8 cellular contexts compared by ENCODE assay signal in the genomic region with DNA sequence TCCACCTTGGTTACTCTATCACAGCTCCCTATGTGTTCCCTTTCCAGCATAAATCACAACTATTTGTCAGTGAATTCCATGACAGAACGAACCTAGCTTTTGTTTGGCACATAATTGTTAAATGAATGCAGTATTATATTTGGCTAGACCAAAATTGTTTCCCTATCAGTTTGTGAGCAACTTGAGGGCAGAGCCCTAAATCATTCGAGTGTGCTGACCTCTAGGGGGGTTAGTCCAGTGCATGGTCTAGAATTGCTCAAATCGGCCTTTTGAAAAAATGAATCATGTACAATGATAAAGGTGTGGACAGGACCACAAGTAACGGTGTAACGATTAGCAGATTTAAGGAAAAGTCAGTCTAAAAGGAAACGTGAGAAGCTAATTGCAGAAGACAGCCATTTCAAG. TPM values are rescaled to one million over a fixed set of nuclear protein-coding genes. Genes with fewer than 3 reads are reported as not detected.
DNase-seq lines count a peak whose midpoint lies in the region; ATAC-seq and TF ChIP-seq lines count a peak whose summit lies in the region.

No MANE protein-coding gene starts in this region.

- TF ChIP-seq POLR2A in upper lobe of left lung (IDR thresholded peaks at IDR 0.05) = no peak

- peak overlapping the region; percentile 88 for H3K27ac Mint-ChIP-seq in activated naive CD4-positive, alpha-beta T cell treated with anti-CD3 and anti-CD28 coated beads, Interleukin-2, amount 50 U/mL, for 24 hours
- H3K27ac Mint-ChIP-seq in memory B cell = peak overlapping the region; percentile 96

- no peak for TF ChIP-seq EP300 in upper lobe of left lung (IDR thresholded peaks at IDR 0.05)

- H3K27ac ChIP-seq in upper lobe of left lung = peak overlapping the region; percentile 95 to 98 (median 96)

- H3K27me3 ChIP-seq in upper lobe of left lung = no peaks in the 10 kb centered on the region

- peaks cover 28 to 37% (median 32%) of the 10 kb centered on the region in 4 donors for H3K4me1 ChIP-seq in upper lobe of left lung

- H3K36me3 ChIP-seq in upper lobe of left lung = no peaks in the 10 kb centered on the region

- no peaks in the 10 kb centered on the region for H3K36me3 Mint-ChIP-seq in activated naive CD4-positive, alpha-beta T cell treated with anti-CD3 and anti-CD28 coated beads, Interleukin-2, amount 50 U/mL, for 24 hours
- peaks cover under 1% of the 10 kb centered on the region for H3K36me3 Mint-ChIP-seq in memory B cell

- peaks cover 5% of the 10 kb centered on the region for H3K9me3 Mint-ChIP-seq in activated naive CD4-positive, alpha-beta T cell treated with anti-CD3 and anti-CD28 coated beads, Interleukin-2, amount 50 U/mL, for 24 hours
- peaks cover 13% of the 10 kb centered on the region for H3K9me3 Mint-ChIP-seq in memory B cell

- peak overlapping the region; percentile 92 for H3K4me3 Mint-ChIP-seq in activated naive CD4-positive, alpha-beta T cell treated with anti-CD3 and anti-CD28 coated beads, Interleukin-2, amount 50 U/mL, for 24 hours
- peak overlapping the region; percentile 94 for H3K4me3 Mint-ChIP-seq in memory B cell

- no peaks in the 10 kb centered on the region for H3K27me3 Mint-ChIP-seq in activated naive CD4-positive, alpha-beta T cell treated with anti-CD3 and anti-CD28 coated beads, Interleukin-2, amount 50 U/mL, for 24 hours
- H3K27me3 Mint-ChIP-seq in memory B cell = peaks cover 2% of the 10 kb centered on the region

- peaks cover 29% of the 10 kb centered on the region for H3K4me1 Mint-ChIP-seq in activated naive CD4-positive, alpha-beta T cell treated with anti-CD3 and anti-CD28 coated beads, Interleukin-2, amount 50 U/mL, for 24 hours
- H3K4me1 Mint-ChIP-seq in memory B cell = peaks cover 15% of the 10 kb centered on the region

- in situ Hi-C loops in astrocyte of the cerebellum (cut with HindIII; ENCODE audit: low sequenced_read_pairs) = no loop called here

- POLR2A ChIA-PET in GM10248 (lab: Yijun Ruan, JAX) = interaction anchor here (0.6 to 0.9 kb wide), 7 partner anchors 14 to 676 kb away, joined by 3 to 4 read pairs (median 3); no protein-coding TSS in a partner anchor

- CTCF ChIA-PET in GM10248 (lab: Yijun Ruan, JAX) = interaction anchor here (0.8 to 7.8 kb wide), 12 partner anchors 8 to 695 kb away, joined by 3 to 24 read pairs (median 4); no protein-coding TSS in a partner anchor

- 78% methylated on average over 6 of the region's 6 CpGs for WGBS in upper lobe of left lung, 2 donors

- TF ChIP-seq CTCF in astrocyte of the cerebellum (IDR thresholded peaks at IDR 0.05; ENCODE audit: low read depth, low read length, missing control alignments) (no peak), upper lobe of left lung (IDR thresholded peaks at IDR 0.05) (no peak), GM10248 (IDR thresholded peaks at IDR 0.05; ENCODE audit: control extremely low read depth, extremely low read depth, low read depth, missing control alignments) (no peak)

- H3K4me3 ChIP-seq in astrocyte of the cerebellum (ENCODE audit: low read depth, low read length) (peak overlapping the region; percentile 91), upper lobe of left lung (peak overlapping the region in 3 of 4 donors; percentile 66 to 78 (median 70))

- no peak for DNase-seq in activated naive CD4-positive, alpha-beta T cell (lab: John Stamatoyannopoulos, UW)
- DNase-seq in astrocyte of the cerebellum (ENCODE audit: low read depth) (no peak), memory B cell (ENCODE audit: low spot score in 2 of 2) (no peak), upper lobe of left lung (no peak), GM10248 (ENCODE audit: extremely low spot score) (no peak), GDM1 (lab: John Stamatoyannopoulos, UW) (no peak)

- ATAC-seq in memory B cell (ENCODE audit: low read depth) (no peak), upper lobe of left lung (ENCODE audit: low FRiP score in 2 of 2) (no peak), HG03280 (IDR thresholded peaks at IDR 0.05; ENCODE audit: unreplicated experiment) (no peak)

- no peaks in the 10 kb centered on the region for H3K9me3 ChIP-seq in upper lobe of left lung

RNA-seq across cellular contexts. Expression of a gene that starts 0.5 kb away (rescaled TPM):
- total RNA-seq in upper lobe of left lung = 10 to 100 TPM in 5 of 6 donors, 1 to 10 TPM in 1; 8.8 to 23.5 (median 16.9) TPM
